20 cellular contexts compared by ENCODE assay signal in the genomic region with DNA sequence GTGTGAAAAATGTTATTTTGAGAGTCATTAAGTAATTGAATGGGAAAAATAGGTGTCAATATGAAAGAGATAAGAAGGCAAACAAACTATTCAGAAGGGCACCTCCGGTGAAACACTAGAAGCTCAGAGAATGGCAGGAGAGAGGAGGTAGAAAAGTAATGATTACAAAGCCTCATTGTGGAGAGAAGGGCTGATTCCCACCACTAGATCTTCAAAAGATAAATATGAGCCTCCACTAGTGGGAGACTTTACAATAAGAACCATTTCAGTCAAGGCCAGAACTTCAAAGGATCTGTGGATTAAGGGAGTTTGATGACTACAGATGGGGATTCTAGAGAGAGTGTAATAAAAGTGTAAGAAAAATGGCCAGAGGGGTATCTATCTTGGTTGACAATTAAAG.
DNase-seq lines count a peak whose midpoint lies in the region; ATAC-seq and TF ChIP-seq lines count a peak whose summit lies in the region.
"Had no signal": no experiment of that assay in that cellular context is flagged by ENCODE, and none has a peak within 500 bp of the region (broad histone marks: within the 10 kb centered on the region; RNA-seq: fewer than 3 reads in every experiment).

No MANE protein-coding gene starts in this region.

- 58% methylated on average over 1 of the region's 1 CpG for WGBS in smooth muscle cell (ENCODE audit: low lambda C conversion rate)

- H3K4me3 Mint-ChIP-seq in naive thymus-derived CD8-positive, alpha-beta T cell = no peak overlapping the region
- H3K4me3 Mint-ChIP-seq: activated T-cell treated with anti-CD3 and anti-CD28 coated beads, Interleukin-2, amount 50 U/mL, for 4 hours; B cell had no signal

- in situ Hi-C loops in SK-MEL-5 (cut with HindIII; ENCODE audit: low pct_unique_long_range_greater_than_20kb, low sequenced_read_pairs) = no loop called here

- peak; percentile 14 for DNase-seq in NCI-H1436 (lab: John Stamatoyannopoulos, UW)
- no peak for DNase-seq in NCI-H1436 treated with DMSO at 0.1 percent for 48 hours (lab: John Stamatoyannopoulos, UW)
- peak; percentile 83 for DNase-seq in SK-MEL-5 (ENCODE audit: low read depth, low spot score)
- DNase-seq in smooth muscle cell (lab: John Stamatoyannopoulos, UW; ENCODE audit: unreplicated experiment) = no peak
- DNase-seq in naive thymus-derived CD8-positive, alpha-beta T cell = no peak
- no peak for DNase-seq in MV-4-11 (lab: John Stamatoyannopoulos, UW)
- no peak for DNase-seq in NCI-H1694 (lab: John Stamatoyannopoulos, UW)
- DNase-seq: 8988T; activated naive CD4-positive, alpha-beta T cell; activated T-cell treated with anti-CD3 and anti-CD28 coated beads, Interleukin-2, amount 50 U/mL, for 4 hours; adrenal gland; cortex of kidney; KBM-7; SIG-M5; stimulated activated CD4-positive, alpha-beta T cell treated with anti-CD3 and anti-CD28 coated beads, Interleukin-2, amount 100 ng/mL, for 48 hours; stimulated activated naive CD4-positive, alpha-beta T cell had no signal

- no peaks in the 10 kb centered on the region for H3K79me2 ChIP-seq in smooth muscle cell (ENCODE audit: low read depth)

- H3K4me3 ChIP-seq in HUES48 (ENCODE audit: low read depth, low read length) = no peak overlapping the region
- no peak overlapping the region for H3K4me3 ChIP-seq in smooth muscle cell
- H3K4me3 ChIP-seq: adrenal gland, lung, thoracic aorta had no signal

- no peaks in the 10 kb centered on the region for H3F3A ChIP-seq in smooth muscle cell (ENCODE audit: low read depth)

- TF ChIP-seq CTCF in smooth muscle cell (IDR thresholded peaks at IDR 0.05; ENCODE audit: borderline replicate concordance, insufficient read depth, poor library complexity, severe bottlenecking) = no peak

- H3K4me2 ChIP-seq in smooth muscle cell = no peak overlapping the region

- peak overlapping the region; percentile 57 for H3K27ac ChIP-seq in HUES48 (ENCODE audit: low read depth, low read length)
- H3K27ac ChIP-seq in smooth muscle cell (ENCODE audit: low read depth) = peak overlapping the region; percentile 28
- H3K27ac ChIP-seq: adrenal gland, thoracic aorta had no signal

- no peak overlapping the region for H3K27ac Mint-ChIP-seq in naive thymus-derived CD8-positive, alpha-beta T cell
- H3K27ac Mint-ChIP-seq: B cell had no signal

- H3K4me1 ChIP-seq in HUES48 (ENCODE audit: control insufficient read depth, insufficient read depth, low read length) (peaks cover 32% of the 10 kb centered on the region), smooth muscle cell (ENCODE audit: low read depth) (peaks cover 15% of the 10 kb centered on the region)
- H3K4me1 ChIP-seq: adrenal gland had no signal

- H3K36me3 ChIP-seq in HUES48 (ENCODE audit: control insufficient read depth, insufficient read depth, low read length) (no peaks in the 10 kb centered on the region), smooth muscle cell (ENCODE audit: low read depth) (no peaks in the 10 kb centered on the region)
- H3K36me3 ChIP-seq: adrenal gland, thoracic aorta had no signal

- H4K20me1 ChIP-seq in smooth muscle cell (ENCODE audit: low read depth) = no peaks in the 10 kb centered on the region

- H3K27me3 ChIP-seq in HUES48 (ENCODE audit: control insufficient read depth, insufficient read depth, low read length) = no peaks in the 10 kb centered on the region
- no peaks in the 10 kb centered on the region for H3K27me3 ChIP-seq in smooth muscle cell (ENCODE audit: low read depth)
- H3K27me3 ChIP-seq: adrenal gland had no signal

- H3K9me3 Mint-ChIP-seq in naive thymus-derived CD8-positive, alpha-beta T cell = peaks cover 0 to 5% (median 0%) of the 10 kb centered on the region in 9 donors

- H3K36me3 Mint-ChIP-seq in naive thymus-derived CD8-positive, alpha-beta T cell = no peaks in the 10 kb centered on the region

- H3K27me3 Mint-ChIP-seq in naive thymus-derived CD8-positive, alpha-beta T cell = no peaks in the 10 kb centered on the region
- H3K27me3 Mint-ChIP-seq: B cell had no signal

- ATAC-seq in naive thymus-derived CD8-positive, alpha-beta T cell = no peak
- ATAC-seq: activated T-cell treated with anti-CD3 and anti-CD28 coated beads, Interleukin-2, amount 50 U/mL, for 4 hours had no signal

- POLR2A ChIA-PET in naive thymus-derived CD8-positive, alpha-beta T cell (lab: Charles Lee) = no interaction called here

- H3K4me1 Mint-ChIP-seq in naive thymus-derived CD8-positive, alpha-beta T cell = no peaks in the 10 kb centered on the region
- H3K4me1 Mint-ChIP-seq: B cell had no signal

- H2AFZ ChIP-seq in smooth muscle cell (ENCODE audit: low read depth) = peak overlapping the region; percentile 8

- H3K9me3 ChIP-seq in HUES48 (ENCODE audit: control insufficient read depth, insufficient read depth, low read length) (no peaks in the 10 kb centered on the region), smooth muscle cell (replicated peaks; ENCODE audit: low read depth) (no peaks in the 10 kb centered on the region)
- H3K9me3 ChIP-seq: adrenal gland, thoracic aorta had no signal

- H3K9ac ChIP-seq in HUES48 (ENCODE audit: low read depth, low read length) = no peak overlapping the region
- no peak overlapping the region for H3K9ac ChIP-seq in smooth muscle cell (ENCODE audit: low read depth)

Comparison
In these comparisons a context has a peak if more than half of its experiments do, and no peak if none do; other contexts are left out.
1. DNase-seq: peak in NCI-H1436 (single experiment) and SK-MEL-5 (single experiment); none in NCI-H1436 treated with DMSO at 0.1 percent for 48 hours (single experiment), smooth muscle cell (single experiment), naive thymus-derived CD8-positive, alpha-beta T cell (0 of 10), MV-4-11 (single experiment) and NCI-H1694 (single experiment).